In the genomic region with DNA sequence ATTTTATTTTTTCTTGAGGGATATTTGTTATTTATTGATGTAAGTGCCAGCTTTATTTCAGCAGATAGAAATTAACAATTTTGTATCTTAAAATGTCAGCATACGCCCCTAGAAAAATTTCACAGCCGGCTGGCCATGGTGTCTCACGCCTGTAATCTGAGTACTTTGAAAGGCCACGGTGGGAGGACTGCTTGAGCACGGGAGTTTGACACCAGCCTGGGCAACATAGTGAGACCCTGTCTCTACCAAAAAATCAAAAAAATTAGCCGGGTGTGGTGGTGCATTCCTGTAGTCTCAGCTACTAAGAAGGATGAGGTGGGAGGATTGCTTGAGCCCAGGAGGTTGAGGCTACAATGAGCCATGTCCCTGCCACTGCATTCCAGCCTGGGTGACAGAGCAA, we compare ENCODE assay signal across 26 cellular contexts. TPM values are rescaled to one million over a fixed set of nuclear protein-coding genes. Genes with fewer than 3 reads are reported as not detected.
DNase-seq lines count a peak whose midpoint lies in the region; ATAC-seq and TF ChIP-seq lines count a peak whose summit lies in the region.
"Had no signal": no experiment of that assay in that cellular context is flagged by ENCODE, and none has a peak within 500 bp of the region (broad histone marks: within the 10 kb centered on the region; RNA-seq: fewer than 3 reads in every experiment).

No MANE protein-coding gene starts in this region.

- no peak for DNase-seq in CD4-positive, alpha-beta memory T cell
- DNase-seq in esophagus muscularis mucosa (ENCODE audit: extremely low spot score) = no peak
- no peak for DNase-seq in psoas muscle
- no peak for DNase-seq in aorta
- no peak for DNase-seq in A172 (ENCODE audit: low spot score)
- DNase-seq: activated CD4-positive, alpha-beta T cell treated with anti-CD3 and anti-CD28 coated beads for 1 hour; C1 segment of cervical spinal cord; DMS79 treated with DMSO at 0.1 percent for 48 hours; GDM1; kidney glomerular epithelial cell; NCI-H1105; NCI-H187; NCI-H446 treated with DMSO at 0.1 percent for 48 hours; NCI-H82; pancreas had no signal

- POLR2A ChIA-PET in CD4-positive, alpha-beta memory T cell (lab: Charles Lee; ENCODE audit: partially characterized antibody) = interaction anchor here (0.5 kb wide), 1 partner anchor 1201 kb away, joined by 3 read pairs; no protein-coding TSS in a partner anchor
- POLR2A ChIA-PET in HEK293 (lab: Yijun Ruan, JAX) = interaction anchor here (0.6 kb wide), 1 partner anchor 309 kb away, joined by 3 read pairs; no protein-coding TSS in a partner anchor

- no peak for TF ChIP-seq CTCF in HEK293 (tag by site-specific recombination; IDR thresholded peaks at IDR 0.05)
- TF ChIP-seq CTCF in esophagus muscularis mucosa (IDR thresholded peaks at IDR 0.05) = no peak
- TF ChIP-seq CTCF in psoas muscle (IDR thresholded peaks at IDR 0.05) = no peak

- peak in 1 of 4 donors; percentile 42 for ATAC-seq in psoas muscle
- no peak for ATAC-seq in HG03175 (IDR thresholded peaks at IDR 0.05; ENCODE audit: unreplicated experiment)
- ATAC-seq in aorta (ENCODE audit: low FRiP score) = no peak
- ATAC-seq: activated T-helper 17 cell treated with anti-CD3 and anti-CD28 coated beads, Interleukin-2, amount 50 U/mL, for 72 hours had no signal

- no peaks in the 10 kb centered on the region for H3K9me3 ChIP-seq in CD4-positive, alpha-beta memory T cell (ENCODE audit: control insufficient read depth in 1 of 2, low read length in 2 of 2)
- H3K9me3 ChIP-seq in HEK293 (ENCODE audit: control insufficient read depth, insufficient read depth, low read depth, low read length) (no peaks in the 10 kb centered on the region), esophagus muscularis mucosa (no peaks in the 10 kb centered on the region), psoas muscle (no peaks in the 10 kb centered on the region), aorta (ENCODE audit: control insufficient read depth, low read length) (no peaks in the 10 kb centered on the region)
- H3K9me3 ChIP-seq: breast epithelium, pancreas, right atrium auricular region, SJSA1 had no signal

- H3K4me3 ChIP-seq in CD4-positive, alpha-beta memory T cell (ENCODE audit: low read length in 2 of 2) = no peak overlapping the region
- H3K4me3 ChIP-seq in HEK293 (ENCODE audit: low read depth, low read length) (no peak overlapping the region), esophagus muscularis mucosa (no peak overlapping the region), psoas muscle (no peak overlapping the region), aorta (ENCODE audit: low read length in 2 of 2) (no peak overlapping the region)
- H3K4me3 ChIP-seq: breast epithelium, lung, pancreas, right atrium auricular region, SJSA1, smooth muscle cell had no signal

- peak overlapping the region in 4 of 7 donors; percentile 17 to 78 (median 48) for H3K27ac Mint-ChIP-seq in CD4-positive, alpha-beta memory T cell
- H3K27ac Mint-ChIP-seq: activated T-helper 17 cell treated with anti-CD3 and anti-CD28 coated beads, Interleukin-2, amount 50 U/mL, for 72 hours; stimulated activated naive CD8-positive, alpha-beta T cell treated with anti-CD3 and anti-CD28 coated beads, Interleukin-15, Interleukin-2, amounts not matched to agents 100 ng/mL and 50 ng/mL, for 24 hours had no signal

- H3K9me3 Mint-ChIP-seq in CD4-positive, alpha-beta memory T cell = no peaks in the 10 kb centered on the region
- H3K9me3 Mint-ChIP-seq: activated naive CD4-positive, alpha-beta T cell treated with anti-CD3 and anti-CD28 coated beads, Interleukin-2, amount 50 U/mL, for 24 hours; activated T-helper 17 cell treated with anti-CD3 and anti-CD28 coated beads, Interleukin-2, amount 50 U/mL, for 72 hours; neural crest cell; stimulated activated naive CD8-positive, alpha-beta T cell treated with anti-CD3 and anti-CD28 coated beads, Interleukin-15, Interleukin-2, amounts not matched to agents 100 ng/mL and 50 ng/mL, for 24 hours had no signal

- TF ChIP-seq EP300 in esophagus muscularis mucosa (IDR thresholded peaks at IDR 0.05) = no peak

- H3K4me1 Mint-ChIP-seq in CD4-positive, alpha-beta memory T cell = peaks cover 14 to 51% (median 29%) of the 10 kb centered on the region in 4 donors

- no peak for TF ChIP-seq POLR2A in esophagus muscularis mucosa (IDR thresholded peaks at IDR 0.05; ENCODE audit: low read depth)

- no peaks in the 10 kb centered on the region for H3K27me3 ChIP-seq in CD4-positive, alpha-beta memory T cell (ENCODE audit: insufficient read depth, low read length)
- H3K27me3 ChIP-seq in esophagus muscularis mucosa = no peaks in the 10 kb centered on the region
- H3K27me3 ChIP-seq in psoas muscle (ENCODE audit: insufficient read depth in 3 of 3, low read length in 2 of 3) = no peaks in the 10 kb centered on the region
- H3K27me3 ChIP-seq in aorta (ENCODE audit: control insufficient read depth in 1 of 2, insufficient read depth in 2 of 2, low read length in 1 of 2) = no peaks in the 10 kb centered on the region
- H3K27me3 ChIP-seq: breast epithelium, pancreas, right atrium auricular region, SJSA1 had no signal

- H3K27me3 Mint-ChIP-seq in CD4-positive, alpha-beta memory T cell = no peaks in the 10 kb centered on the region
- H3K27me3 Mint-ChIP-seq: activated naive CD4-positive, alpha-beta T cell treated with anti-CD3 and anti-CD28 coated beads, Interleukin-2, amount 50 U/mL, for 24 hours; activated T-helper 17 cell treated with anti-CD3 and anti-CD28 coated beads, Interleukin-2, amount 50 U/mL, for 72 hours; stimulated activated naive CD8-positive, alpha-beta T cell treated with anti-CD3 and anti-CD28 coated beads, Interleukin-15, Interleukin-2, amounts not matched to agents 100 ng/mL and 50 ng/mL, for 24 hours had no signal

- H3K36me3 ChIP-seq in CD4-positive, alpha-beta memory T cell (ENCODE audit: insufficient read depth, low read length) = no peaks in the 10 kb centered on the region
- H3K36me3 ChIP-seq in HEK293 (ENCODE audit: control insufficient read depth in 2 of 2, insufficient read depth in 1 of 2, low read length in 2 of 2) (peaks cover 10 to 14% of the 10 kb centered on the region in 2 experiments; a peak in 2 of 3 replicates), esophagus muscularis mucosa (peaks cover 0 to 14% (median 6%) of the 10 kb centered on the region in 4 donors), psoas muscle (ENCODE audit: insufficient read depth in 1 of 2, low read depth in 1 of 2) (peaks cover 0 to 23% of the 10 kb centered on the region in 2 donors), aorta (ENCODE audit: control insufficient read depth in 1 of 2, insufficient read depth in 2 of 2, low read length in 1 of 2) (no peaks in the 10 kb centered on the region)
- H3K36me3 ChIP-seq: breast epithelium, pancreas, right atrium auricular region had no signal

- no peak overlapping the region for H3K4me3 Mint-ChIP-seq in CD4-positive, alpha-beta memory T cell
- H3K4me3 Mint-ChIP-seq: activated naive CD4-positive, alpha-beta T cell treated with anti-CD3 and anti-CD28 coated beads, Interleukin-2, amount 50 U/mL, for 24 hours; activated T-helper 17 cell treated with anti-CD3 and anti-CD28 coated beads, Interleukin-2, amount 50 U/mL, for 72 hours; neural crest cell; stimulated activated naive CD8-positive, alpha-beta T cell treated with anti-CD3 and anti-CD28 coated beads, Interleukin-15, Interleukin-2, amounts not matched to agents 100 ng/mL and 50 ng/mL, for 24 hours had no signal

- H3K27ac ChIP-seq in CD4-positive, alpha-beta memory T cell (ENCODE audit: low read depth, low read length) = no peak overlapping the region
- H3K27ac ChIP-seq in HEK293 (ENCODE audit: extremely low read depth, low read depth, low read length) (no peak overlapping the region), esophagus muscularis mucosa (replicated peaks in 1 of 4) (peak overlapping the region in 3 of 4 donors; percentile 6 to 50 (median 18)), psoas muscle (peak overlapping the region; percentile 69), aorta (ENCODE audit: low read depth in 1 of 2, low read length in 2 of 2) (no peak overlapping the region)
- H3K27ac ChIP-seq: pancreas, right atrium auricular region, SJSA1 had no signal

- H3K36me3 Mint-ChIP-seq in CD4-positive, alpha-beta memory T cell = peaks cover 5 to 14% of the 10 kb centered on the region in 2 donors

- intact Hi-C loops in CD4-positive, alpha-beta memory T cell (cut with micrococcal nuclease) = no loop called here
- intact Hi-C loops in esophagus muscularis mucosa (cut with DNase I) (no loop called here), psoas muscle (cut with DNase I) (no loop called here), aorta (cut with DNase I) (no loop called here)

- peaks cover 20% of the 10 kb centered on the region for H3K4me1 ChIP-seq in CD4-positive, alpha-beta memory T cell (ENCODE audit: insufficient read depth, low read length)
- no peaks in the 10 kb centered on the region for H3K4me1 ChIP-seq in HEK293 (ENCODE audit: control insufficient read depth, insufficient read depth, low read length)
- H3K4me1 ChIP-seq in esophagus muscularis mucosa = peaks cover 34 to 65% (median 57%) of the 10 kb centered on the region in 4 donors
- H3K4me1 ChIP-seq in psoas muscle = peaks cover 59% of the 10 kb centered on the region
- H3K4me1 ChIP-seq in aorta (ENCODE audit: control insufficient read depth in 1 of 2, insufficient read depth in 2 of 2, low read length in 2 of 2) = no peaks in the 10 kb centered on the region
- H3K4me1 ChIP-seq: breast epithelium, pancreas had no signal

- CTCF ChIA-PET in CD4-positive, alpha-beta memory T cell (lab: Charles Lee; ENCODE audit: partially characterized antibody) = no interaction called here
- CTCF ChIA-PET in HEK293 (lab: Yijun Ruan, JAX) = no interaction called here

- WGBS in esophagus muscularis mucosa = 71% methylated on average over 6 of the region's 6 CpGs
- 34 to 54% (median 36%) methylated on average over 6 of the region's 6 CpGs for WGBS in psoas muscle, 3 donors
- 65 to 73% methylated on average over 6 of the region's 6 CpGs for WGBS in aorta, 2 donors

TF ChIP-seq in HEK293, 187 proteins besides CTCF, POLR2A, EP300 and RAD21 (continues in another document):
- TF ChIP-seq ZNF121 (tag by site-specific recombination; IDR thresholded peaks at IDR 0.05) (peak; percentile 85), ZNF133 (tag by site-specific recombination; IDR thresholded peaks at IDR 0.05) (no peak), ZNF140 (tag by site-specific recombination; IDR thresholded peaks at IDR 0.05) (no peak)

RNA-seq across cellular contexts. Expression of gene GTF2I, which starts 14.1 kb away (rescaled TPM):
- 100 to 1,000 TPM; 144 to 156 TPM for total RNA-seq in CD4-positive, alpha-beta memory T cell
- polyA plus RNA-seq in CD4-positive, alpha-beta memory T cell = 10 to 100 TPM; 20.5 to 75.1 TPM
- total RNA-seq in esophagus muscularis mucosa (100 to 1,000 TPM; 101 to 169 (median 136) TPM), psoas muscle (100 to 1,000 TPM in 3 of 4 donors, 10 to 100 TPM in 1; 96.4 to 191 (median 136) TPM), aorta (100 to 1,000 TPM; 132 to 198 TPM)
- polyA plus RNA-seq in psoas muscle (10 to 100 TPM; 29.2 to 84.9 (median 34.0) TPM), aorta (10 to 100 TPM; 22.7 to 46.3 TPM)
- 178 and 188 TPM in 2 replicates for total RNA-seq in A172 (2014; rRNA removed; shearing (Covaris generic))

Comparison
In these comparisons a context has a peak if more than half of its experiments do, and no peak if none do; other contexts are left out.
1. H3K27ac ChIP-seq: peak in esophagus muscularis mucosa (3 of 4) and psoas muscle (single experiment); none in CD4-positive, alpha-beta memory T cell (single experiment), HEK293 (single experiment) and aorta (0 of 2).